Comparison of ENCODE assay signal across 27 cellular contexts in the genomic region with DNA sequence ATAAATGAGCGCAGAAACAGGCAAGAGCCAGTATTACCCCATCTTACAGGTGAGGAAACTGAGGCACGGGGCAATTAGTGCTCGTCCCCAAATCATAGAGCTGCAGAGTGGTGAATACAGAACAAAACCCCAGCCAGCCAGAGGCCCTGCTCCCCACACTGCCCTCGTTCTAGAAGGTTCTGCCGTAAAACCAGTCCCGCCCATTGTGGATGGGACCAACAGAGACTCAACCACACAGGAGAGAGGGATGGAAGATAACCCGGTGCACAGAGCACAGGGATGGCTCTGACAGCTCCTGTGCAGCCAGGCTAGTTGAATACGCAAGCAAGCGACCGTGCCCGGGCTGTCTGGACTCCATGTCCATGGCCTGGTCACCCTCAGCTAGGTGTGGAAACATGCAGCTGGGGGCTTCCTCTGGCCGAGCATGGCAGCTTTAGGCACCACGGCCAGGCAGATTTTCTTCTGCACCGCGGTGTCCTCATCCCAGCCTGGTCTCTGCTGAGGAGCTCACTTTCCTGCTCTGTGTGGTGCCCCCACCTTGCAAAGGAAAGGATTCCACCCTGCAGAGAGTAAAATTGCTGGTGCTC.
"Had no signal": no experiment of that assay in that cellular context is flagged by ENCODE, and none has a peak within 500 bp of the region (broad histone marks: within the 10 kb centered on the region; RNA-seq: fewer than 3 reads in every experiment).

No MANE protein-coding gene starts in this region.

- H3K36me3 Mint-ChIP-seq: immature natural killer cell; naive thymus-derived CD8-positive, alpha-beta T cell; stimulated activated naive B cell treated with anti-CD40 and anti-IgM and Interleukin-4, amounts not matched to agents 10 μg/mL and 1 μg/mL and 100 μg/mL, for 72 hours had no signal

- H3K27ac Mint-ChIP-seq: immature natural killer cell; nephron; progenitor cell of endocrine pancreas; stimulated activated naive B cell treated with anti-CD40 and anti-IgM and Interleukin-4, amounts not matched to agents 10 μg/mL and 1 μg/mL and 100 μg/mL, for 72 hours; stimulated activated naive CD8-positive, alpha-beta T cell treated with anti-CD3 and anti-CD28 coated beads, Interleukin-15, Interleukin-2, amounts not matched to agents 100 ng/mL and 50 ng/mL, for 24 hours had no signal

- DNase-seq: heart left ventricle; hypothalamus; immature natural killer cell; kidney; lower lobe of right lung; mammary epithelial cell; mesenchymal stem cell; naive thymus-derived CD8-positive, alpha-beta T cell; occipital lobe; ovary; right lobe of liver; stimulated activated CD4-positive, alpha-beta T cell treated with anti-CD3 and anti-CD28 coated beads, Interleukin-12 subunit alpha, Interleukin-12 subunit beta, amount 100 ng/mL, for 4 hours; stimulated activated CD4-positive, alpha-beta T cell treated with anti-CD3 and anti-CD28 coated beads, Interleukin-15, amount 100 ng/mL, for 24 hours; stimulated activated CD4-positive, alpha-beta T cell treated with anti-CD3 and anti-CD28 coated beads, Interleukin-2, amount 100 ng/mL, for 24 hours; stimulated activated CD4-positive, alpha-beta T cell treated with anti-CD3 and anti-CD28 coated beads, Interleukin-4, amount 100 ng/mL, for 1 hour; stimulated activated naive B cell treated with anti-CD40 and anti-IgM and Interleukin-4, amounts not matched to agents 10 μg/mL and 1 μg/mL and 100 μg/mL, for 72 hours; substantia nigra; upper lobe of left lung had no signal

- H3K4me2 ChIP-seq: smooth muscle cell had no signal

- H3K27me3 Mint-ChIP-seq: stimulated activated naive CD8-positive, alpha-beta T cell treated with anti-CD3 and anti-CD28 coated beads, Interleukin-15, Interleukin-2, amounts not matched to agents 100 ng/mL and 50 ng/mL, for 24 hours had no signal

- H3K9me3 Mint-ChIP-seq: immature natural killer cell; naive thymus-derived CD8-positive, alpha-beta T cell; nephron; stimulated activated naive B cell treated with anti-CD40 and anti-IgM and Interleukin-4, amounts not matched to agents 10 μg/mL and 1 μg/mL and 100 μg/mL, for 72 hours; stimulated activated naive CD8-positive, alpha-beta T cell treated with anti-CD3 and anti-CD28 coated beads, Interleukin-15, Interleukin-2, amounts not matched to agents 100 ng/mL and 50 ng/mL, for 24 hours had no signal

- H3K4me3 Mint-ChIP-seq: immature natural killer cell; naive thymus-derived CD8-positive, alpha-beta T cell; nephron; neural crest cell; stimulated activated naive B cell treated with anti-CD40 and anti-IgM and Interleukin-4, amounts not matched to agents 10 μg/mL and 1 μg/mL and 100 μg/mL, for 72 hours; stimulated activated naive CD8-positive, alpha-beta T cell treated with anti-CD3 and anti-CD28 coated beads, Interleukin-15, Interleukin-2, amounts not matched to agents 100 ng/mL and 50 ng/mL, for 24 hours had no signal

- H3K4me3 ChIP-seq: heart left ventricle, lower lobe of right lung, ovary, right atrium auricular region, right lobe of liver, smooth muscle cell, tibial nerve, upper lobe of left lung, vagina had no signal

- H3K9me3 ChIP-seq: heart left ventricle, lower lobe of right lung, neutrophil, ovary, right atrium auricular region, right lobe of liver, tibial nerve, upper lobe of left lung, vagina had no signal

- H3K4me1 ChIP-seq: lower lobe of right lung, right lobe of liver, vagina had no signal

- H3K36me3 ChIP-seq: heart left ventricle, lower lobe of right lung, neutrophil, ovary, right atrium auricular region, right lobe of liver, tibial nerve, upper lobe of left lung, vagina had no signal

- ATAC-seq: heart left ventricle; lower lobe of right lung; naive thymus-derived CD8-positive, alpha-beta T cell; stimulated activated naive B cell treated with anti-CD40 and anti-IgM and Interleukin-4, amounts not matched to agents 10 μg/mL and 1 μg/mL and 100 μg/mL, for 72 hours had no signal

- H3K27ac ChIP-seq: heart left ventricle, lower lobe of right lung, neutrophil, ovary, right atrium auricular region, right lobe of liver, tibial nerve, upper lobe of left lung, vagina had no signal

- H3K27me3 ChIP-seq: neutrophil, ovary, right atrium auricular region, right lobe of liver, tibial nerve, upper lobe of left lung, vagina had no signal

- H3K4me1 Mint-ChIP-seq: nephron had no signal
